In the genomic region with DNA sequence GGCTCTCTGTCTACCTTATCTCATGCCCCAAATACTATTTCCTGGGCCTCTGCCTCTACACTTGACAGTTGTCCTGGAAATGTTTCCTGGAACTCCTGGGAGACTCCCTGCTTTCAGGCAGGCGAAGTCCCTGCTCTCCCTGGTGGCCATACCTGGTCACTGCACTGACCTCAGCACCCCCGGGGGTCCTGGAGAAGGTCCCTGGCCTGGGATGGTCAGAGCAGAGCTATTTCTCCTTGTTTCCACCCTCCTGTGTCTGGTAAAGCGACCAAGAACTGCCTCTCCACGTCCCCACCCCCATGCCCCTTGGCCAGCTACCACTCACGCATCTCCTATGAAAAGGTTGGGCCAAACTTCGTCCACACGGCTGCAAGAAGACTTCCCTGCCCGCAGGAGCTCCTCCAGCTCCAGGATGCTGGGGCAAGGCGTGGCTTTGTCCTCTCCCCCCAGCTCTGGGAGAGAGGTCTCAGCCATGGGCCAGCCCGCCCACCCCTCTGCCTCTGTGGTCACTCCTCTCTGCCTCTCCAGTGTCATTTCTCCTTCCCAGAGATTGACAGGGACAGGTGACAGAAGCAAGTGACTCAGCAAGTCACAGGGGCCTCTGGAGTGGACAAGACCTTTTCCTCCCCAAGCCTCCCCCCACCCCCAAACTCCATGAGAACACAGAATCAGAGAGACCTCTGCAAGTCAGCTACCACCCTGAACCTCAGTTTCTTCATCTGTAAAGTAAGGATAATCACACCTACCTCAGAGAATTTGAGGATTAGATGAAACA, we compare ENCODE assay signal across 8 cellular contexts. TPM values are rescaled to one million over a fixed set of nuclear protein-coding genes. Genes with fewer than 3 reads are reported as not detected.
DNase-seq lines count a peak whose midpoint lies in the region; ATAC-seq and TF ChIP-seq lines count a peak whose summit lies in the region.

No MANE protein-coding gene starts in this region.

- H3K36me3 ChIP-seq in A673 (ENCODE audit: insufficient read depth, low read length, poor library complexity, severe bottlenecking) (no peaks in the 10 kb centered on the region), gastroesophageal sphincter (no peaks in the 10 kb centered on the region), stomach (no peaks in the 10 kb centered on the region)

- DNase-seq in A673 (ENCODE audit: low spot score) (peak; percentile 39), GM10248 (ENCODE audit: extremely low spot score) (no peak), SW480 (ENCODE audit: low spot score) (peak; percentile 44), stomach (no peak), activated gamma-delta T cell treated with Interleukin-2 at 50 U/mL for 16 hours (no peak)

- ATAC-seq in gastroesophageal sphincter (no peak), GM18520 (IDR thresholded peaks at IDR 0.05; ENCODE audit: unreplicated experiment) (no peak), HG03039 (IDR thresholded peaks at IDR 0.05; ENCODE audit: unreplicated experiment) (no peak)

- H3K9me3 ChIP-seq in A673 (ENCODE audit: low read depth, low read length, poor library complexity, severe bottlenecking) (no peaks in the 10 kb centered on the region), gastroesophageal sphincter (no peaks in the 10 kb centered on the region), stomach (no peaks in the 10 kb centered on the region)

- CTCF ChIA-PET in A673 (lab: Charles Lee) = no interaction called here
- CTCF ChIA-PET in GM10248 (lab: Yijun Ruan, JAX) = interaction anchor here (0.8 to 4.2 kb wide), 10 partner anchors 8 to 858 kb away, joined by 3 to 22 read pairs (median 3); partner anchors contain the start of gene COMTD1

- no peak for TF ChIP-seq POLR2A in gastroesophageal sphincter (IDR thresholded peaks at IDR 0.05)
- TF ChIP-seq POLR2A in stomach (IDR thresholded peaks at IDR 0.05) = no peak

- H3K4me1 ChIP-seq in A673 (ENCODE audit: insufficient read depth, low read length, poor library complexity, severe bottlenecking) (peaks cover 6% of the 10 kb centered on the region), gastroesophageal sphincter (peaks cover 0 to 23% (median 7%) of the 10 kb centered on the region in 3 donors), stomach (peaks cover 11 to 34% (median 22%) of the 10 kb centered on the region in 4 donors)

- WGBS in gastroesophageal sphincter (ENCODE audit: low coverage in 1 of 2), 2 donors = 70% methylated on average over 2 of the region's 10 CpGs; no CpG with 5 or more reads in 1 of the 2 donors
- 45 to 68% (median 64%) methylated on average over 9 to 10 of the region's 10 CpGs for WGBS in stomach, 5 donors

- TF ChIP-seq EP300 in gastroesophageal sphincter (IDR thresholded peaks at IDR 0.05) (no peak), stomach (IDR thresholded peaks at IDR 0.05) (no peak)

- H3K27ac ChIP-seq in A673 (ENCODE audit: low read depth, low read length, poor library complexity, severe bottlenecking) = no peak overlapping the region
- H3K27ac ChIP-seq in gastroesophageal sphincter = no peak overlapping the region
- peak overlapping the region in 2 of 5 donors; percentile 28 to 38 for H3K27ac ChIP-seq in stomach

- TF ChIP-seq CTCF in A673 (conservative IDR thresholded peaks at IDR 0.05; ENCODE audit: low read depth, low read length) (peak; percentile 56), GM10248 (IDR thresholded peaks at IDR 0.05; ENCODE audit: control extremely low read depth, extremely low read depth, low read depth, missing control alignments) (peak; percentile 36), gastroesophageal sphincter (IDR thresholded peaks at IDR 0.05) (peak in 3 of 4 experiments; percentile 22 to 37 (median 29)), stomach (IDR thresholded peaks at IDR 0.05) (peak in 4 of 7 experiments; percentile 38 to 54 (median 48))

- POLR2A ChIA-PET in A673 (lab: Charles Lee; ENCODE audit: low non-redundant PET) = no interaction called here
- POLR2A ChIA-PET in GM10248 (lab: Yijun Ruan, JAX) = no interaction called here

- intact Hi-C loops in A673 (cut with micrococcal nuclease; ENCODE audit: unreplicated experiment) (no loop called here), stomach (cut with DNase I; ENCODE audit: low total_unique reads) (loop anchor here (10.0 kb wide), 1 partner anchor 126 kb away; the partner anchor contains the start of gene COMTD1)

- no peaks in the 10 kb centered on the region for H3K27me3 ChIP-seq in A673 (replicated peaks; ENCODE audit: insufficient read depth, low read depth, low read length, poor library complexity)
- H3K27me3 ChIP-seq in gastroesophageal sphincter = no peaks in the 10 kb centered on the region
- H3K27me3 ChIP-seq in stomach = no peaks in the 10 kb centered on the region

- BruUV-seq in A673 (replicated peaks; lab: Mats Ljungman, UMichigan) = no TSS peak

- H3K4me3 ChIP-seq in A673 (ENCODE audit: low read depth, low read length, poor library complexity, severe bottlenecking) (no peak overlapping the region), gastroesophageal sphincter (no peak overlapping the region), stomach (no peak overlapping the region)

RNA-seq across cellular contexts. Expression of gene SAMD8, which starts 2.6 kb away (rescaled TPM):
- total RNA-seq in A673 (2021) (17.1 and 18.1 TPM in 2 replicates), gastroesophageal sphincter (10 to 100 TPM; 23.2 to 33.8 (median 30.7) TPM), stomach (10 to 100 TPM in 3 of 5 donors, 1 to 10 TPM in 2; 3.2 to 34.9 (median 11.9) TPM)
- 1 to 10 TPM; 2.9 to 5.2 (median 4.3) TPM for polyA plus RNA-seq in stomach

Comparison
In these comparisons a context has a peak if more than half of its experiments do, and no peak if none do; other contexts are left out.
1. DNase-seq: peak in A673 (single experiment) and SW480 (single experiment); none in GM10248 (single experiment), stomach (single experiment) and activated gamma-delta T cell treated with Interleukin-2 at 50 U/mL for 16 hours (single experiment).
2. Peak in every context shown above with its lines, with median percentiles within 50 percentile points of each other: CTCF ChIP-seq.